ENCODE assay signal across 17 cellular contexts in the genomic region with DNA sequence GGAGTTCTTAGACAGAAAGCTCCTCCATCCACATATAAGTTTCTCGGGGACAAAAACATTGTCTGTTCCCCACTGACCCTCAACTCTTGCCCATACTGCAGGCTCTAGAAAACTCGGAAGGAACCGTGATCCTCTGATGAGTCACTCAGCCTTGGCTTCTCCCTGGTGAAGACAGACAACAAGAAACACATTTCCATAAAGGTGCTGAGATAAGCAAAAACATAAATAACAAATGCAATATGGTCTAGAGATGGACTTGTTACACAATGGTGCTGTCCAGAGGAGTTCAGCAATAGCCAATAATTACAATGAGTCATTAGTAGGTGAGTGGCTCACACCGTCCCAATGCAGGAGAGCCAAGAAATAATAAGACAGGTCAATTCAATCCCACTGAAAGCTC. TPM values are rescaled to one million over a fixed set of nuclear protein-coding genes. Genes with fewer than 3 reads are reported as not detected.
DNase-seq lines count a peak whose midpoint lies in the region; ATAC-seq, FAIRE-seq and TF ChIP-seq lines count a peak whose summit lies in the region.
"Had no signal": no experiment of that assay in that cellular context is flagged by ENCODE, and none has a peak within 500 bp of the region (broad histone marks: within the 10 kb centered on the region; RNA-seq: fewer than 3 reads in every experiment).

No MANE protein-coding gene starts in this region.

- H3K9me3 ChIP-seq in A549 = no peaks in the 10 kb centered on the region
- H3K9me3 ChIP-seq: left ventricle myocardium inferior, neutrophil, SJCRH30, upper lobe of left lung had no signal

- H3K4me1 ChIP-seq in A549 = peaks cover 27% of the 10 kb centered on the region
- H3K4me1 ChIP-seq: SJCRH30 had no signal

- no peak overlapping the region for H3K4me2 ChIP-seq in A549

- no peak for TF ChIP-seq RAD21 in A549 (conservative IDR thresholded peaks at IDR 0.05 in 1 of 2, IDR thresholded peaks at IDR 0.05 in 1 of 2)

- 48% methylated on average over 4 of the region's 4 CpGs for WGBS in A549 (ENCODE audit: missing lambda C conversion rate)

- FAIRE-seq in A549 (lab: Jason Lieb, UNC) = no peak

- TF ChIP-seq CTCF in A549 (IDR thresholded peaks at IDR 0.05) = no peak
- no peak for TF ChIP-seq CTCF in astrocyte of the cerebellum (IDR thresholded peaks at IDR 0.05; ENCODE audit: low read depth, low read length, missing control alignments)

- in situ Hi-C loops in astrocyte of the cerebellum (cut with HindIII; ENCODE audit: low sequenced_read_pairs) = no loop called here

- TF ChIP-seq EP300 in A549 (IDR thresholded peaks at IDR 0.05) = no peak

- DNase-seq in A549 (ENCODE audit: low read depth in 1 of 2, low spot score in 1 of 2) (no peak), HS-5 (ENCODE audit: low read depth) (peak; percentile 23), astrocyte of the cerebellum (ENCODE audit: low read depth) (peak; percentile 23), glomerular endothelial cell (ENCODE audit: extremely low read depth, low read depth, low spot score) (peak; percentile 27), SK-N-DZ (ENCODE audit: low spot score) (no peak), cerebellar cortex (ENCODE audit: low spot score) (no peak)
- DNase-seq: 8988T; activated naive CD8-positive, alpha-beta T cell treated with anti-CD3 and anti-CD28 coated beads, Interleukin-2, amount 10 ng/mL, durations not matched to agents 7 days and 5 days; COR-L47; left ventricle myocardium inferior; NCI-H1436; NCI-H526; SJCRH30; upper lobe of left lung had no signal

- H3K27ac ChIP-seq in A549 = no peak overlapping the region
- H3K27ac ChIP-seq: left ventricle myocardium inferior, neutrophil, SJCRH30, upper lobe of left lung had no signal

- ATAC-seq in A549 (no peak), HG03280 (IDR thresholded peaks at IDR 0.05; ENCODE audit: unreplicated experiment) (no peak), HG03521 (IDR thresholded peaks at IDR 0.05; ENCODE audit: unreplicated experiment) (no peak)

- POLR2A ChIA-PET in A549 (lab: Yijun Ruan, JAX) = no interaction called here

- no peak for TF ChIP-seq POLR2A in A549 (IDR thresholded peaks at IDR 0.05; ENCODE audit: low read length)

- H3K4me3 ChIP-seq in A549 = no peak overlapping the region
- no peak overlapping the region for H3K4me3 ChIP-seq in astrocyte of the cerebellum (ENCODE audit: low read depth, low read length)
- H3K4me3 ChIP-seq: left ventricle myocardium inferior, SJCRH30, upper lobe of left lung had no signal

- CTCF ChIA-PET in A549 (lab: Yijun Ruan, JAX) = no interaction called here

TF ChIP-seq in A549, 52 proteins besides CTCF, POLR2A, EP300 and RAD21:
- TF ChIP-seq FOSL2 (IDR thresholded peaks at IDR 0.05) = no peak
- TF ChIP-seq FOSL2 (CRISPR knock-in tag; IDR thresholded peaks at IDR 0.05) = peak; percentile 24; the same call in 1 of the 2 replicates
- TF ChIP-seq, protein P1, sequence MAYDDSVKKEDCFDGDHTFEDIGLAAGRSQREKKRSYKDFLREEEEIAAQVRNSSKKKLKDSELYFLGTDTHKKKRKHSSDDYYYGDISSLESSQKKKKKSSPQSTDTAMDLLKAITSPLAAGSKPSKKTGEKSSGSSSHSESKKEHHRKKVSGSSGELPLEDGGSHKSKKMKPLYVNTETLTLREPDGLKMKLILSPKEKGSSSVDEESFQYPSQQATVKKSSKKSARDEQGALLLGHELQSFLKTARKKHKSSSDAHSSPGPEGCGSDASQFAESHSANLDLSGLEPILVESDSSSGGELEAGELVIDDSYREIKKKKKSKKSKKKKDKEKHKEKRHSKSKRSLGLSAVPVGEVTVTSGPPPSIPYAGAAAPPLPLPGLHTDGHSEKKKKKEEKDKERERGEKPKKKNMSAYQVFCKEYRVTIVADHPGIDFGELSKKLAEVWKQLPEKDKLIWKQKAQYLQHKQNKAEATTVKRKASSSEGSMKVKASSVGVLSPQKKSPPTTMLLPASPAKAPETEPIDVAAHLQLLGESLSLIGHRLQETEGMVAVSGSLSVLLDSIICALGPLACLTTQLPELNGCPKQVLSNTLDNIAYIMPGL (CRISPR knock-in tag; IDR thresholded peaks at IDR 0.05; ENCODE audit: borderline replicate concordance) = no peak
- TF ChIP-seq MAFK (IDR thresholded peaks at IDR 0.05; ENCODE audit: partially characterized antibody) = peak; percentile 92

RNA-seq across cellular contexts. Expression of a gene that starts 43.7 kb away (rescaled TPM):
- polyA plus RNA-seq in A549 (2011; rRNA removed) (6.6 and 6.8 TPM in 2 replicates), A549 (2017; fragmentation: RNase III; extraction: RNeasy Plus Mini Kit Qiagen cat#74134 plus additional on column Dnase treatment) (4.0 to 5.1 TPM (median 4.7 TPM) in 3 replicates)
- polyA plus RNA-seq in A549 (2012; cell fraction: cytosol; rRNA removed) = 2.5 and 3.1 TPM in 2 replicates
- 3.6 and 4.7 TPM in 2 replicates for polyA plus RNA-seq in A549 (2012; cell fraction: nucleus; rRNA removed)
- 9.7 and 10.2 TPM in 2 replicates for polyA minus RNA-seq in A549 (2011; rRNA and poly(A)+ RNA removed)
- 22.1 and 44.9 TPM in 2 replicates for total RNA-seq in glomerular endothelial cell
- 12.3 and 16.8 TPM in 2 replicates for polyA plus RNA-seq in SK-N-DZ (2014; cell fraction: cytosol; rRNA removed)
- 14.7 and 18.7 TPM in 2 replicates for polyA plus RNA-seq in SK-N-DZ (2014; cell fraction: nucleus; rRNA removed)
- total RNA-seq: activated naive CD8-positive, alpha-beta T cell treated with anti-CD3 and anti-CD28 coated beads, Interleukin-2, amount 10 ng/mL, durations not matched to agents 7 days and 5 days had no signal

Comparison
In these comparisons a context has a peak if more than half of its experiments do, and no peak if none do; other contexts are left out.
1. DNase-seq: peak in HS-5 (single experiment), astrocyte of the cerebellum (single experiment) and glomerular endothelial cell (single experiment); none in A549 (0 of 2), SK-N-DZ (single experiment) and cerebellar cortex (single experiment).